ENCODE assay signal across 1 cellular context in the genomic region with DNA sequence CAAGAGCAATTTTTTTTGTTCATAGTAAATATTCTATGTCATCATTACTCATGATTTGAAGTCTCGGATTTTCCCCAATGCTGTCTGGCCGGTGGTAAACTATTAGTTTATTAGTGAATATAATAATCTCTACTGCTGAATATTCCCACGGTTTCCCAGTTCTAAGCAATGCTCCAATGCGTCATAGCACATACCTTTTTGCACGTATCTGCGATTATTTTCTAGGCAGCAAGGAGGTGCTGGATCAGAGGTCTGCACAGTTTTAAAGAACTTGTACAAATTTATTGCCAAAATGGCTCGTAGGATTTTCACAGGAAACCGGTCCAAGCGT.
TF ChIP-seq lines count a peak whose summit lies in the region.

No MANE protein-coding gene starts in this region.

TF ChIP-seq in HEK293T, 16 proteins besides CTCF, POLR2A, EP300 and RAD21 (continued from another document):
- TF ChIP-seq NFRKB (IDR thresholded peaks at IDR 0.05) (no peak), SP1 (IDR thresholded peaks at IDR 0.05) (no peak), LEF1 (IDR thresholded peaks at IDR 0.05; ENCODE audit: borderline replicate concordance) (no peak), L3MBTL2 (conservative IDR thresholded peaks at IDR 0.05) (no peak), ZNF384 (IDR thresholded peaks at IDR 0.05) (no peak)
